In the genomic region with DNA sequence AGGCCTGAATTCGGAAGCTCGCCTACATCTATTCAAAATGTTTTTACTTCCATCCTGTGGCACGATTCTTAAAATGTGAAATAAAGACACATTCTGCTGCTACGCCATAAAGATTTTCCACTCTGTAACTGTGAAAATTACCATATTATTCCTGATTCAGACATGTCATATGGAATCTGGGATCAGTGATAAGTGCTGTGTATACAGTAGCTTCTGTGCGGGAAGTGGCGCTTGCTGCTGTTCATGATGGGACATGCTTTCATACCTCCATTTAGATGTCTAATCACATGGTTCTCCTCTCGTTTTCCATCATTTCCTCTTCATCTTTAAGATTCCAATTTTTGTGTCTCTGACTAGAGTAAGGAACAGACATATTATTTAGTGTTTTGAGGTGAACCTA, we compare ENCODE assay signal across 38 cellular contexts.
"Had no signal": no experiment of that assay in that cellular context is flagged by ENCODE, and none has a peak within 500 bp of the region (broad histone marks: within the 10 kb centered on the region; RNA-seq: fewer than 3 reads in every experiment).

No MANE protein-coding gene starts in this region.

- H3K9me3 Mint-ChIP-seq: activated naive CD4-positive, alpha-beta T cell treated with anti-CD3 and anti-CD28 coated beads for 36 hours; activated naive CD4-positive, alpha-beta T cell treated with anti-CD3 and anti-CD28 coated beads, Interleukin-2, amount 10 ng/mL, durations not matched to agents 7 days and 5 days; activated naive CD4-positive, alpha-beta T cell treated with anti-CD3 and anti-CD28 coated beads, Interleukin-2, amount 50 U/mL, for 24 hours; activated naive CD4-positive, alpha-beta T cell treated with anti-CD3 and anti-CD28 coated beads, Interleukin-2, amount 50 U/mL, for 72 hours; activated naive CD8-positive, alpha-beta T cell treated with anti-CD3 and anti-CD28 coated beads, Interleukin-2, amount 10 ng/mL, durations not matched to agents 7 days and 5 days; activated naive CD8-positive, alpha-beta T cell treated with anti-CD3 and anti-CD28 coated beads, Interleukin-2, amount 50 U/mL, for 24 hours; activated T-cell treated with anti-CD3 and anti-CD28 coated beads, Interleukin-2, amount 50 U/mL, for 24 hours; activated T-cell treated with anti-CD3 and anti-CD28 coated beads, Interleukin-2, amount 50 U/mL, for 4 hours; activated T-cell treated with anti-CD3 and anti-CD28 coated beads, Interleukin-2, amount 50 U/mL, for 72 hours; activated T-helper 1 cell treated with anti-CD3 and anti-CD28 coated beads, Interleukin-12 subunit alpha, Interleukin-12 subunit beta, Interleukin-2, Interleukin-4 antibody, amounts not matched to agents 30 ng/mL and 10 ng/mL and 1 ng/mL, durations not matched to agents 14 hours and 24 hours and 36 hours; activated T-helper 17 cell treated with anti-CD3 and anti-CD28 coated beads, Interleukin-2, amount 50 U/mL, for 72 hours; activated T-helper 2 cell treated with anti-CD3 and anti-CD28 coated beads, Interferon-gamma antibody, Interleukin-2, Interleukin-4, amounts not matched to agents 10 μg/mL and 5 μg/mL and 100 μg/mL, durations not matched to agents 14 hours and 24 hours and 36 hours; brain; central memory CD8-positive, alpha-beta T cell had no signal

- H3K27ac Mint-ChIP-seq: activated naive CD4-positive, alpha-beta T cell treated with anti-CD3 and anti-CD28 coated beads for 36 hours; activated naive CD4-positive, alpha-beta T cell treated with anti-CD3 and anti-CD28 coated beads, Interleukin-2, amount 10 ng/mL, durations not matched to agents 7 days and 5 days; activated naive CD4-positive, alpha-beta T cell treated with anti-CD3 and anti-CD28 coated beads, Interleukin-2, amount 50 U/mL, for 24 hours; activated naive CD4-positive, alpha-beta T cell treated with anti-CD3 and anti-CD28 coated beads, Interleukin-2, amount 50 U/mL, for 72 hours; activated naive CD8-positive, alpha-beta T cell; activated naive CD8-positive, alpha-beta T cell treated with anti-CD3 and anti-CD28 coated beads for 36 hours; activated naive CD8-positive, alpha-beta T cell treated with anti-CD3 and anti-CD28 coated beads, Interleukin-2, amount 10 ng/mL, durations not matched to agents 7 days and 5 days; activated naive CD8-positive, alpha-beta T cell treated with anti-CD3 and anti-CD28 coated beads, Interleukin-2, amount 50 U/mL, for 24 hours; activated T-cell treated with anti-CD3 and anti-CD28 coated beads, Interleukin-2, amount 50 U/mL, for 24 hours; activated T-cell treated with anti-CD3 and anti-CD28 coated beads, Interleukin-2, amount 50 U/mL, for 72 hours; activated T-helper 1 cell treated with anti-CD3 and anti-CD28 coated beads, Interleukin-12 subunit alpha, Interleukin-12 subunit beta, Interleukin-2, Interleukin-4 antibody, amounts not matched to agents 30 ng/mL and 10 ng/mL and 1 ng/mL, durations not matched to agents 14 hours and 24 hours and 36 hours; activated T-helper 17 cell treated with anti-CD3 and anti-CD28 coated beads, Interleukin-2, amount 50 U/mL, for 72 hours; activated T-helper 2 cell treated with anti-CD3 and anti-CD28 coated beads, Interferon-gamma antibody, Interleukin-2, Interleukin-4, amounts not matched to agents 10 μg/mL and 5 μg/mL and 100 μg/mL, durations not matched to agents 14 hours and 24 hours and 36 hours; brain had no signal

- H3K27ac ChIP-seq: adrenal gland, ascending aorta, body of pancreas, brain microvascular endothelial cell, breast epithelium, cardiac muscle cell had no signal

- DNase-seq: activated effector memory CD4-positive, alpha-beta T cell treated with anti-CD3 and anti-CD28 coated beads, Interleukin-2, amount 50 U/mL, for 16 hours; activated effector memory CD4-positive, alpha-beta T cell treated with Interleukin-2 at 50 U/mL for 16 hours; activated gamma-delta T cell; activated gamma-delta T cell treated with Interleukin-2 at 50 U/mL for 16 hours; activated naive CD4-positive, alpha-beta T cell; activated naive CD4-positive, alpha-beta T cell treated with anti-CD3 and anti-CD28 coated beads for 36 hours; activated naive CD4-positive, alpha-beta T cell treated with anti-CD3 and anti-CD28 coated beads, Interleukin-2, amount 10 ng/mL, durations not matched to agents 7 days and 5 days; activated naive CD4-positive, alpha-beta T cell treated with anti-CD3 and anti-CD28 coated beads, Interleukin-2, amount 50 U/mL, for 16 hours; activated naive CD4-positive, alpha-beta T cell treated with Interleukin-2 at 50 U/mL for 16 hours; activated naive CD8-positive, alpha-beta T cell treated with anti-CD3 and anti-CD28 coated beads for 36 hours; activated naive CD8-positive, alpha-beta T cell treated with anti-CD3 and anti-CD28 coated beads, Interleukin-2, amount 10 ng/mL, durations not matched to agents 7 days and 5 days; activated naive CD8-positive, alpha-beta T cell treated with anti-CD3 and anti-CD28 coated beads, Interleukin-2, amount 50 U/mL, for 24 hours; activated T-cell treated with anti-CD3 and anti-CD28 coated beads, Interleukin-2, amount 50 U/mL, for 1 hour; activated T-cell treated with anti-CD3 and anti-CD28 coated beads, Interleukin-2, amount 50 U/mL, for 24 hours; activated T-cell treated with anti-CD3 and anti-CD28 coated beads, Interleukin-2, amount 50 U/mL, for 4 hours; activated T-cell treated with anti-CD3 and anti-CD28 coated beads, Interleukin-2, amount 50 U/mL, for 48 hours; activated T-cell treated with anti-CD3 and anti-CD28 coated beads, Interleukin-2, amount 50 U/mL, for 72 hours; adrenal gland; amniotic stem cell; amygdala; anterior cingulate cortex; aorta; body of pancreas; brain microvascular endothelial cell; caudate nucleus; central memory CD4-positive, alpha-beta T cell; cerebellar nuclear complex had no signal

- H3K9me3 ChIP-seq: adrenal gland, ascending aorta, body of pancreas, breast epithelium had no signal

- H3K36me3 ChIP-seq: adrenal gland, ascending aorta, brain microvascular endothelial cell, breast epithelium, cardiac muscle cell had no signal

- H3K4me1 Mint-ChIP-seq: activated naive CD4-positive, alpha-beta T cell treated with anti-CD3 and anti-CD28 coated beads, Interleukin-2, amount 10 ng/mL, durations not matched to agents 7 days and 5 days; activated naive CD4-positive, alpha-beta T cell treated with anti-CD3 and anti-CD28 coated beads, Interleukin-2, amount 50 U/mL, for 24 hours; activated naive CD8-positive, alpha-beta T cell treated with anti-CD3 and anti-CD28 coated beads for 36 hours; activated naive CD8-positive, alpha-beta T cell treated with anti-CD3 and anti-CD28 coated beads, Interleukin-2, amount 10 ng/mL, durations not matched to agents 7 days and 5 days; activated naive CD8-positive, alpha-beta T cell treated with anti-CD3 and anti-CD28 coated beads, Interleukin-2, amount 50 U/mL, for 24 hours; activated T-helper 17 cell treated with anti-CD3 and anti-CD28 coated beads, Interleukin-2, amount 50 U/mL, for 72 hours; central memory CD8-positive, alpha-beta T cell had no signal

- H3K4me3 Mint-ChIP-seq: activated naive CD4-positive, alpha-beta T cell treated with anti-CD3 and anti-CD28 coated beads for 36 hours; activated naive CD4-positive, alpha-beta T cell treated with anti-CD3 and anti-CD28 coated beads, Interleukin-2, amount 10 ng/mL, durations not matched to agents 7 days and 5 days; activated naive CD4-positive, alpha-beta T cell treated with anti-CD3 and anti-CD28 coated beads, Interleukin-2, amount 50 U/mL, for 24 hours; activated naive CD8-positive, alpha-beta T cell; activated naive CD8-positive, alpha-beta T cell treated with anti-CD3 and anti-CD28 coated beads for 36 hours; activated naive CD8-positive, alpha-beta T cell treated with anti-CD3 and anti-CD28 coated beads, Interleukin-2, amount 10 ng/mL, durations not matched to agents 7 days and 5 days; activated naive CD8-positive, alpha-beta T cell treated with anti-CD3 and anti-CD28 coated beads, Interleukin-2, amount 50 U/mL, for 24 hours; activated T-cell treated with anti-CD3 and anti-CD28 coated beads, Interleukin-2, amount 50 U/mL, for 24 hours; activated T-cell treated with anti-CD3 and anti-CD28 coated beads, Interleukin-2, amount 50 U/mL, for 4 hours; activated T-cell treated with anti-CD3 and anti-CD28 coated beads, Interleukin-2, amount 50 U/mL, for 72 hours; activated T-helper 1 cell treated with anti-CD3 and anti-CD28 coated beads, Interleukin-12 subunit alpha, Interleukin-12 subunit beta, Interleukin-2, Interleukin-4 antibody, amounts not matched to agents 30 ng/mL and 10 ng/mL and 1 ng/mL, durations not matched to agents 14 hours and 24 hours and 36 hours; activated T-helper 17 cell treated with anti-CD3 and anti-CD28 coated beads, Interleukin-2, amount 50 U/mL, for 72 hours; brain; central memory CD8-positive, alpha-beta T cell had no signal

- H3K4me3 ChIP-seq: adrenal gland, ascending aorta, body of pancreas, breast epithelium, cardiac muscle cell had no signal

- H3K27me3 ChIP-seq: adrenal gland, ascending aorta, body of pancreas, brain microvascular endothelial cell, breast epithelium, cardiac muscle cell had no signal

- H3K36me3 Mint-ChIP-seq: activated naive CD4-positive, alpha-beta T cell treated with anti-CD3 and anti-CD28 coated beads, Interleukin-2, amount 10 ng/mL, durations not matched to agents 7 days and 5 days; activated naive CD4-positive, alpha-beta T cell treated with anti-CD3 and anti-CD28 coated beads, Interleukin-2, amount 50 U/mL, for 24 hours; activated naive CD4-positive, alpha-beta T cell treated with anti-CD3 and anti-CD28 coated beads, Interleukin-2, amount 50 U/mL, for 72 hours; activated naive CD8-positive, alpha-beta T cell; activated naive CD8-positive, alpha-beta T cell treated with anti-CD3 and anti-CD28 coated beads for 36 hours; activated naive CD8-positive, alpha-beta T cell treated with anti-CD3 and anti-CD28 coated beads, Interleukin-2, amount 10 ng/mL, durations not matched to agents 7 days and 5 days; brain had no signal

- H3K27me3 Mint-ChIP-seq: activated naive CD4-positive, alpha-beta T cell treated with anti-CD3 and anti-CD28 coated beads, Interleukin-2, amount 10 ng/mL, durations not matched to agents 7 days and 5 days; activated naive CD4-positive, alpha-beta T cell treated with anti-CD3 and anti-CD28 coated beads, Interleukin-2, amount 50 U/mL, for 24 hours; activated naive CD8-positive, alpha-beta T cell; activated naive CD8-positive, alpha-beta T cell treated with anti-CD3 and anti-CD28 coated beads for 36 hours; activated naive CD8-positive, alpha-beta T cell treated with anti-CD3 and anti-CD28 coated beads, Interleukin-2, amount 10 ng/mL, durations not matched to agents 7 days and 5 days; activated naive CD8-positive, alpha-beta T cell treated with anti-CD3 and anti-CD28 coated beads, Interleukin-2, amount 50 U/mL, for 24 hours; activated T-cell treated with anti-CD3 and anti-CD28 coated beads, Interleukin-2, amount 50 U/mL, for 24 hours; activated T-helper 17 cell treated with anti-CD3 and anti-CD28 coated beads, Interleukin-2, amount 50 U/mL, for 72 hours; central memory CD8-positive, alpha-beta T cell had no signal
